Comparison of ENCODE assay signal across 8 cellular contexts in genomic region chr5:56269216-56269927, GRCh38. TPM values are rescaled to one million over a fixed set of nuclear protein-coding genes. Genes with fewer than 3 reads are reported as not detected.
DNase-seq lines count a peak whose midpoint lies in the region; TF ChIP-seq lines count a peak whose summit lies in the region.

No MANE protein-coding gene starts in this region.

- H4K20me1 ChIP-seq in smooth muscle cell (ENCODE audit: low read depth) = no peaks in the 10 kb centered on the region

- POLR2A ChIA-PET in AG04450 (lab: Yijun Ruan, JAX) = interaction anchor here (1.8 kb wide), 1 partner anchor 569 kb away, joined by 13 read pairs; no protein-coding TSS in a partner anchor

- H3K36me3 ChIP-seq in WERI-Rb-1 (no peaks in the 10 kb centered on the region), smooth muscle cell (ENCODE audit: low read depth) (no peaks in the 10 kb centered on the region), sigmoid colon (no peaks in the 10 kb centered on the region)

- H3K27ac ChIP-seq in AG04450 (ENCODE audit: low read depth, low read length) (no peak overlapping the region), WERI-Rb-1 (no peak overlapping the region), smooth muscle cell (ENCODE audit: low read depth) (peak overlapping the region; percentile 48), sigmoid colon (no peak overlapping the region)

- H3K9me3 ChIP-seq in AG04450 (ENCODE audit: control insufficient read depth, insufficient read depth, low read length) = no peaks in the 10 kb centered on the region
- no peaks in the 10 kb centered on the region for H3K9me3 ChIP-seq in WERI-Rb-1 (ENCODE audit: severe bottlenecking)
- H3K9me3 ChIP-seq in smooth muscle cell (replicated peaks; ENCODE audit: low read depth) = no peaks in the 10 kb centered on the region
- no peaks in the 10 kb centered on the region for H3K9me3 ChIP-seq in sigmoid colon

- CTCF ChIA-PET in AG04450 (lab: Charles Lee) = interaction anchor here (0.5 to 7.7 kb wide), 24 partner anchors 10 to 1504 kb away, joined by 3 to 175 read pairs (median 4); partner anchors contain the start of gene ANKRD55

- TF ChIP-seq EP300 in sigmoid colon (IDR thresholded peaks at IDR 0.05) = no peak

- H3K4me3 ChIP-seq in AG04450 (ENCODE audit: low read depth, low read length) = no peak overlapping the region
- H3K4me3 ChIP-seq in Jurkat, Clone E6-1 (ENCODE audit: low read length) = no peak overlapping the region
- H3K4me3 ChIP-seq in WERI-Rb-1 (ENCODE audit: low read depth, low read length) = no peak overlapping the region
- no peak overlapping the region for H3K4me3 ChIP-seq in smooth muscle cell
- H3K4me3 ChIP-seq in sigmoid colon = no peak overlapping the region

- H3K27me3 ChIP-seq in AG04450 (ENCODE audit: control insufficient read depth, insufficient read depth, low read length) = no peaks in the 10 kb centered on the region
- H3K27me3 ChIP-seq in WERI-Rb-1 (ENCODE audit: insufficient read depth, low read depth, severe bottlenecking) = no peaks in the 10 kb centered on the region
- H3K27me3 ChIP-seq in smooth muscle cell (ENCODE audit: low read depth) = no peaks in the 10 kb centered on the region
- no peaks in the 10 kb centered on the region for H3K27me3 ChIP-seq in sigmoid colon

- no peaks in the 10 kb centered on the region for H3K79me2 ChIP-seq in smooth muscle cell (ENCODE audit: low read depth)

- H2AFZ ChIP-seq in smooth muscle cell (ENCODE audit: low read depth) = no peak overlapping the region

- intact Hi-C loops in sigmoid colon (cut with DNase I) = no loop called here

- no peak for TF ChIP-seq POLR2A in sigmoid colon (IDR thresholded peaks at IDR 0.05)

- H3K9ac ChIP-seq in smooth muscle cell (ENCODE audit: low read depth) = no peak overlapping the region

- DNase-seq in AG04450 (ENCODE audit: low read depth, low spot score) (no peak), WERI-Rb-1 (peak; percentile 43), germinal center (ENCODE audit: low spot score) (peak; percentile 8), smooth muscle cell (lab: John Stamatoyannopoulos, UW; ENCODE audit: unreplicated experiment) (no peak), NCI-H1436 (lab: John Stamatoyannopoulos, UW) (no peak), sigmoid colon (no peak)
- peak; percentile 34 for DNase-seq in Jurkat, Clone E6-1 (ENCODE audit: low read depth, low spot score)

- H3F3A ChIP-seq in smooth muscle cell (ENCODE audit: low read depth) = peaks cover 7% of the 10 kb centered on the region

- H3K4me2 ChIP-seq in smooth muscle cell = peak overlapping the region; percentile 67

- peaks cover 8% of the 10 kb centered on the region for H3K4me1 ChIP-seq in smooth muscle cell (ENCODE audit: low read depth)
- H3K4me1 ChIP-seq in sigmoid colon = peaks cover 0 to 11% (median 2%) of the 10 kb centered on the region in 4 donors

- TF ChIP-seq CTCF in AG04450 (IDR thresholded peaks at IDR 0.05; ENCODE audit: low read depth, low read length) (peak; percentile 87), GM12872 (IDR thresholded peaks at IDR 0.05; ENCODE audit: insufficient read depth, low read depth, low read length) (peak; percentile 61), WERI-Rb-1 (IDR thresholded peaks at IDR 0.05; ENCODE audit: low read depth, low read length) (peak; percentile 36; the same call in 1 of the 2 replicates), smooth muscle cell (IDR thresholded peaks at IDR 0.05; ENCODE audit: borderline replicate concordance, insufficient read depth, poor library complexity, severe bottlenecking) (peak; percentile 70), sigmoid colon (IDR thresholded peaks at IDR 0.05) (peak in 1 of 4 experiments; percentile 25)

- 36% methylated on average over 6 of the region's 6 CpGs for WGBS in smooth muscle cell (ENCODE audit: low lambda C conversion rate)
- 60 to 62% methylated on average over 6 of the region's 6 CpGs for WGBS in sigmoid colon, 2 donors

RNA-seq across cellular contexts. Expression of gene ANKRD55, which starts 36.2 kb away (rescaled TPM):
- polyA plus RNA-seq in AG04450 (2011; rRNA removed) (not detected in 2 replicates), smooth muscle cell (0.70 and 1.1 TPM in 2 replicates), sigmoid colon (1 to 10 TPM in 1 of 3 donors, not detected in 2; 1.8 TPM)
- not detected in 2 replicates for polyA minus RNA-seq in AG04450 (2011; rRNA and poly(A)+ RNA removed)
- not detected for polyA plus RNA-seq in Jurkat, Clone E6-1 (2012; ENCODE audit: insufficient read depth, insufficient read length)
- total RNA-seq in smooth muscle cell (0.27 and 1.7 TPM in 2 replicates), sigmoid colon (1 to 10 TPM in 1 of 4 donors, not detected in 3; 1.9 TPM)

Comparison
In these comparisons a context has a peak if more than half of its experiments do, and no peak if none do; other contexts are left out.
1. DNase-seq: peak in Jurkat, Clone E6-1 (single experiment), WERI-Rb-1 (single experiment) and germinal center (single experiment); none in AG04450 (single experiment), smooth muscle cell (single experiment), NCI-H1436 (single experiment) and sigmoid colon (single experiment).